ENCODE assay signal across 12 cellular contexts in genomic region chr19:10887616-10888367, GRCh38. TPM values are rescaled to one million over a fixed set of nuclear protein-coding genes. Genes with fewer than 3 reads are reported as not detected.
DNase-seq lines count a peak whose midpoint lies in the region; TF ChIP-seq lines count a peak whose summit lies in the region.
"Had no signal": no experiment of that assay in that cellular context is flagged by ENCODE, and none has a peak within 500 bp of the region (broad histone marks: within the 10 kb centered on the region; RNA-seq: fewer than 3 reads in every experiment).

No MANE protein-coding gene starts in this region.

- H2BK15ac ChIP-seq in H9 (ENCODE audit: low read depth, low read length), result no peak overlapping the region

- peak overlapping the region; percentile 58 to 97 (median 94) for H3K27ac Mint-ChIP-seq in H9

- H3K27ac ChIP-seq in H9 (ENCODE audit: insufficient read length, low read depth, low read length) (no peak overlapping the region), OCI-LY7 (ENCODE audit: low read depth, low read length, poor library complexity, severe bottlenecking) (peak overlapping the region; percentile 91), iPS-18a (ENCODE audit: low read length) (peak overlapping the region; percentile 77), skeletal muscle tissue (ENCODE audit: low read depth, low read length) (peak overlapping the region; percentile 30), ascending aorta (no peak overlapping the region)

- H3K4me1 ChIP-seq in H9 (ENCODE audit: insufficient read depth, low read length), result peaks cover 17% of the 10 kb centered on the region; the same call in 1 of the 2 replicates
- peaks cover 37% of the 10 kb centered on the region for H3K4me1 ChIP-seq in OCI-LY7 (ENCODE audit: insufficient read depth, low read length, poor library complexity, severe bottlenecking)
- peaks cover 50% of the 10 kb centered on the region for H3K4me1 ChIP-seq in iPS-18a (ENCODE audit: control insufficient read depth, low read depth, low read length)
- peaks cover 60 to 70% (median 66%) of the 10 kb centered on the region in 3 donors for H3K4me1 ChIP-seq in skeletal muscle tissue (ENCODE audit: control insufficient read depth in 3 of 3, insufficient read depth in 3 of 3, low read length in 3 of 3)
- H3K4me1 ChIP-seq in ascending aorta, result no peaks in the 10 kb centered on the region

- H3K56ac ChIP-seq in H9 (ENCODE audit: insufficient read length, low read depth, low read length), result no peak overlapping the region

- H3K9me3 ChIP-seq in H9 (ENCODE audit: control insufficient read depth, low read depth, low read length) (no peaks in the 10 kb centered on the region), OCI-LY7 (ENCODE audit: low read length) (no peaks in the 10 kb centered on the region), iPS-18a (ENCODE audit: control insufficient read depth, low read depth, low read length) (no peaks in the 10 kb centered on the region), skeletal muscle tissue (ENCODE audit: control insufficient read depth in 3 of 3, low read length in 3 of 3) (no peaks in the 10 kb centered on the region), ascending aorta (no peaks in the 10 kb centered on the region)

- peak overlapping the region; percentile 4; the same call in 1 of the 2 replicates for H3K14ac ChIP-seq in H9 (ENCODE audit: insufficient read depth, low read length)

- H3T11ph ChIP-seq in H9 (ENCODE audit: low read length), result no peak overlapping the region

- DNase-seq in H9, result peak; percentile 31
- peak; percentile 69 for DNase-seq in OCI-LY7 (ENCODE audit: low spot score)
- no peak for DNase-seq in globus pallidus (ENCODE audit: low spot score)
- DNase-seq in cerebellar nuclear complex (lab: John Stamatoyannopoulos, UW), result no peak
- no peak for DNase-seq in ascending aorta (ENCODE audit: low spot score in 2 of 2)
- DNase-seq: activated CD4-positive, alpha-beta T cell treated with anti-CD3 and anti-CD28 coated beads for 4 hours; activated T-cell treated with anti-CD3 and anti-CD28 coated beads, Interleukin-2, amount 50 U/mL, for 4 hours; CD4-positive, alpha-beta memory T cell; effector CD8-positive, alpha-beta T cell had no signal

- H2AFZ ChIP-seq in H9 (ENCODE audit: low read length) (no peak overlapping the region), OCI-LY7 (ENCODE audit: low read length) (no peak overlapping the region)

- H3K79me1 ChIP-seq in H9 (ENCODE audit: insufficient read depth, low read depth, low read length, poor library complexity, severe bottlenecking), result no peaks in the 10 kb centered on the region

- H2BK12ac ChIP-seq in H9 (ENCODE audit: insufficient read length, low read depth, low read length), result no peak overlapping the region

- intact Hi-C loops in OCI-LY7 (cut with micrococcal nuclease; ENCODE audit: unreplicated experiment) (loop anchor here (1.0 kb wide), 2 partner anchors 8 to 16 kb away; partner anchors contain the start of gene CARM1), ascending aorta (cut with DNase I) (no loop called here)

- no TSS peak for BruUV-seq in OCI-LY7 (replicated peaks; lab: Mats Ljungman, UMichigan)

- H3K36me3 Mint-ChIP-seq in H9 (ENCODE audit: insufficient read depth in 1 of 3, low read depth in 3 of 3), result peaks cover 0 to 3% (median 0%) of the 10 kb centered on the region in 3 experiments; a peak in 2 of 7 replicates
- H3K36me3 Mint-ChIP-seq: CD4-positive, alpha-beta memory T cell had no signal

- CTCF ChIA-PET in OCI-LY7 (lab: Charles Lee; ENCODE audit: unreplicated experiment), result interaction anchor here (1.3 to 2.2 kb wide), 3 partner anchors 8 to 23 kb away, joined by 7 to 11 read pairs (median 9); no protein-coding TSS in a partner anchor

- H3K9me3 Mint-ChIP-seq in H9, result no peaks in the 10 kb centered on the region
- H3K9me3 Mint-ChIP-seq: activated T-cell treated with anti-CD3 and anti-CD28 coated beads, Interleukin-2, amount 50 U/mL, for 4 hours; CD4-positive, alpha-beta memory T cell; memory B cell had no signal

- no peak overlapping the region for H3K4ac ChIP-seq in H9 (ENCODE audit: low read depth, low read length)

- H3K4me3 Mint-ChIP-seq in H9, result peak overlapping the region; percentile 21 to 63
- H3K4me3 Mint-ChIP-seq: activated T-cell treated with anti-CD3 and anti-CD28 coated beads, Interleukin-2, amount 50 U/mL, for 4 hours; CD4-positive, alpha-beta memory T cell; memory B cell had no signal

- H3K4me2 ChIP-seq in H9 (ENCODE audit: insufficient read depth, insufficient read length, low read length), result no peak overlapping the region
- peak overlapping the region; percentile 79 for H3K4me2 ChIP-seq in OCI-LY7 (ENCODE audit: low read length)

- H3K79me2 ChIP-seq in H9 (ENCODE audit: insufficient read depth, low read length), result peaks cover 17% of the 10 kb centered on the region; the same call in 1 of the 2 replicates
- H3K79me2 ChIP-seq in OCI-LY7 (ENCODE audit: insufficient read depth, low read depth, low read length), result peaks cover 82% of the 10 kb centered on the region

- no peak overlapping the region for H3K23ac ChIP-seq in H9 (ENCODE audit: insufficient read length, low read depth, low read length)

- no peak overlapping the region for H4K5ac ChIP-seq in H9 (ENCODE audit: insufficient read length, low read depth, low read length)

- no peaks in the 10 kb centered on the region for H3K27me3 Mint-ChIP-seq in H9 (ENCODE audit: low read depth)
- H3K27me3 Mint-ChIP-seq: CD4-positive, alpha-beta memory T cell; memory B cell had no signal

- POLR2A ChIA-PET in OCI-LY7 (lab: Charles Lee), result interaction anchor here (0.7 to 2.7 kb wide), 7 partner anchors 9 to 81 kb away, joined by 3 to 34 read pairs (median 6); no protein-coding TSS in a partner anchor

- H3K23me2 ChIP-seq in H9 (ENCODE audit: insufficient read length, low read depth, low read length, poor library complexity, severe bottlenecking), result no peaks in the 10 kb centered on the region

- H3K9me2 ChIP-seq in OCI-LY7 (ENCODE audit: insufficient read depth, low read length), result no peaks in the 10 kb centered on the region

- TF ChIP-seq CTCF in H9 (conservative IDR thresholded peaks at IDR 0.05) (no peak), OCI-LY7 (conservative IDR thresholded peaks at IDR 0.05; ENCODE audit: low read length) (no peak), ascending aorta (IDR thresholded peaks at IDR 0.05) (no peak)

- H3K18ac ChIP-seq in H9 (ENCODE audit: insufficient read length, low read depth, low read length), result peak overlapping the region; percentile 25

- no peak overlapping the region for H4K8ac ChIP-seq in H9 (replicated peaks; ENCODE audit: insufficient read length, low read depth, low read length)

- H3K36me3 ChIP-seq in OCI-LY7 (ENCODE audit: insufficient read depth, low read length) (peaks cover 19% of the 10 kb centered on the region), iPS-18a (ENCODE audit: control insufficient read depth, low read depth, low read length) (no peaks in the 10 kb centered on the region), skeletal muscle tissue (ENCODE audit: control insufficient read depth in 3 of 3, insufficient read depth in 3 of 3, low read length in 3 of 3) (no peaks in the 10 kb centered on the region), ascending aorta (no peaks in the 10 kb centered on the region)

- no CpG with 5 or more reads among the region's 9 CpGs for WGBS in H9 (ENCODE audit: extremely low coverage, insufficient read length, low lambda C conversion rate)

- peak overlapping the region; percentile 40 for H3K4me3 ChIP-seq in OCI-LY7 (ENCODE audit: low read depth, low read length, poor library complexity, severe bottlenecking)
- peak overlapping the region; percentile 39 for H3K4me3 ChIP-seq in iPS-18a (ENCODE audit: low read length)
- no peak overlapping the region for H3K4me3 ChIP-seq in skeletal muscle tissue (ENCODE audit: low read length in 3 of 3)
- no peak overlapping the region for H3K4me3 ChIP-seq in ascending aorta

- H2BK20ac ChIP-seq in H9 (ENCODE audit: low read depth, low read length, poor library complexity, severe bottlenecking), result no peak overlapping the region

- peaks cover 52 to 67% of the 10 kb centered on the region in 2 experiments for H3K4me1 Mint-ChIP-seq in H9

- H4K91ac ChIP-seq in H9 (ENCODE audit: insufficient read length, low read depth, low read length), result no peak overlapping the region

- H3K9ac ChIP-seq in H9 (ENCODE audit: extremely low read depth, insufficient read length, low read length) (no peak overlapping the region), iPS-18a (ENCODE audit: low read length) (peak overlapping the region; percentile 33), skeletal muscle tissue (ENCODE audit: low read depth in 1 of 3, low read length in 3 of 3) (peak overlapping the region; percentile 14 to 69 (median 23))

- no peak overlapping the region for H2AK5ac ChIP-seq in H9 (ENCODE audit: insufficient read length, low read length)

- H2BK5ac ChIP-seq in H9 (ENCODE audit: insufficient read length, low read length), result no peak overlapping the region

- no peaks in the 10 kb centered on the region for H3K27me3 ChIP-seq in H9 (ENCODE audit: insufficient read depth, low read length)
- no peaks in the 10 kb centered on the region for H3K27me3 ChIP-seq in iPS-18a (ENCODE audit: control insufficient read depth, insufficient read depth, low read length)
- H3K27me3 ChIP-seq in skeletal muscle tissue (ENCODE audit: control insufficient read depth in 3 of 3, insufficient read depth in 3 of 3, low read length in 3 of 3), result no peaks in the 10 kb centered on the region
- no peaks in the 10 kb centered on the region for H3K27me3 ChIP-seq in ascending aorta

- no peaks in the 10 kb centered on the region for H4K20me1 ChIP-seq in H9 (ENCODE audit: control insufficient read depth, insufficient read depth, insufficient read length)
- no peaks in the 10 kb centered on the region for H4K20me1 ChIP-seq in OCI-LY7 (ENCODE audit: insufficient read depth, low read length)

- no peak overlapping the region for H2BK120ac ChIP-seq in H9 (ENCODE audit: low read depth, low read length, poor library complexity, severe bottlenecking)

RNA-seq across cellular contexts. Expression of gene CARM1, which starts 16.4 kb away (rescaled TPM):
- total RNA-seq in H9 (2021), result 111 and 113 TPM in 2 replicates
- 35.1 and 41.2 TPM in 2 replicates for total RNA-seq in OCI-LY7 (2014; rRNA removed; shearing (Covaris generic))
- 107 and 108 TPM in 2 replicates for total RNA-seq in OCI-LY7 (2022)
- 19.8 TPM for total RNA-seq in skeletal muscle tissue
- 22.9 TPM for total RNA-seq in ascending aorta

RNA-seq across cellular contexts. Expression of gene C19orf38, which starts 39.6 kb away (rescaled TPM):
- total RNA-seq in H9 (2021) (0.20 TPM in 1 of 2 replicates, not detected in the other), OCI-LY7 (2022) (4.9 and 7.5 TPM in 2 replicates), skeletal muscle tissue (4.2 TPM), ascending aorta (not detected)
- 4.2 and 5.2 TPM in 2 replicates for total RNA-seq in OCI-LY7 (2014; rRNA removed; shearing (Covaris generic))

RNA-seq across cellular contexts. Expression of gene YIPF2, which starts 40.6 kb away (rescaled TPM):
- 58.2 and 60.2 TPM in 2 replicates for total RNA-seq in H9 (2021)
- 26.7 and 31.8 TPM in 2 replicates for total RNA-seq in OCI-LY7 (2014; rRNA removed; shearing (Covaris generic))
- total RNA-seq in OCI-LY7 (2022), result 27.5 and 31.5 TPM in 2 replicates
- total RNA-seq in skeletal muscle tissue, result 30.3 TPM
- 139 TPM for total RNA-seq in ascending aorta

RNA-seq across cellular contexts. Expression of gene TIMM29, which starts 40.8 kb away (rescaled TPM):
- total RNA-seq in H9 (2021) (23.4 and 26.8 TPM in 2 replicates), OCI-LY7 (2022) (26.2 and 27.3 TPM in 2 replicates), skeletal muscle tissue (25.6 TPM), ascending aorta (66.9 TPM)
- 24.1 and 28.3 TPM in 2 replicates for total RNA-seq in OCI-LY7 (2014; rRNA removed; shearing (Covaris generic))

RNA-seq across cellular contexts. Expression of gene TMED1, which starts 51.8 kb away (rescaled TPM):
- total RNA-seq in H9 (2021), result 32.1 and 32.3 TPM in 2 replicates
- 20.8 and 22.5 TPM in 2 replicates for total RNA-seq in OCI-LY7 (2014; rRNA removed; shearing (Covaris generic))
- total RNA-seq in OCI-LY7 (2022), result 13.2 and 13.7 TPM in 2 replicates
- total RNA-seq in skeletal muscle tissue, result 39.7 TPM
- total RNA-seq in ascending aorta, result 25.0 TPM

Comparison
In these comparisons a context has a peak if more than half of its experiments do, and no peak if none do; other contexts are left out.
1. DNase-seq: peak in H9 (single experiment) and OCI-LY7 (single experiment); none in globus pallidus (single experiment), cerebellar nuclear complex (0 of 2) and ascending aorta (0 of 2).
2. H3K27ac ChIP-seq: peak in OCI-LY7 (single experiment), iPS-18a (single experiment) and skeletal muscle tissue (single experiment); none in H9 (single experiment) and ascending aorta (0 of 2).
3. H3K4me3 ChIP-seq: peak in OCI-LY7 (single experiment) and iPS-18a (single experiment); none in skeletal muscle tissue (0 of 3) and ascending aorta (0 of 2).